ENCODE assay signal across 17 cellular contexts in the genomic region with DNA sequence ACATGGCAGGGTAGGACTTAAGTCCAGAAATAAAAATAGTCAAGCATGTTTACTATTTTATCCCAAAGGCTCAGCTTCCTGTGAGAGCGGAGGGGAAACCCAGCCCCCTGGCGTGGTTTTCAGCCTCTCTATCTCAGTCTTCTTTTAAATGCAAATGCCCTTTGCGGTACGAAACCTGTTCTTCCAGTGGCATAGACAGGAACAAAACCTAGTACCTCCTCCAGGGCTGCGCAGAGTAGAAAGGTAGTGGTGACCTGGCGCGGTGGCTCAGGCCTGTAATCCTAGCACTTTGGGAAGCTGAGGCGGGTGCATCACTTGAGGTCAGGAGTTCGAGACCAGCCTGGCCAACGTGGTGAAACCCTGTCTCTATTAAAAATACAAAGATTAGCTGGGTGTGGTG.
DNase-seq lines count a peak whose midpoint lies in the region; ATAC-seq and TF ChIP-seq lines count a peak whose summit lies in the region.
"Had no signal": no experiment of that assay in that cellular context is flagged by ENCODE, and none has a peak within 500 bp of the region (broad histone marks: within the 10 kb centered on the region; RNA-seq: fewer than 3 reads in every experiment).

No MANE protein-coding gene starts in this region.

- intact Hi-C loops in posterior vena cava (cut with DNase I) = no loop called here
- intact Hi-C loops in esophagus muscularis mucosa (cut with DNase I) = no loop called here

- no peak for ATAC-seq in GM23338
- no peak for ATAC-seq in GM21786 (IDR thresholded peaks at IDR 0.05; ENCODE audit: unreplicated experiment)
- ATAC-seq: K562 had no signal

- no peaks in the 10 kb centered on the region for H3K4me1 ChIP-seq in GM23338 (ENCODE audit: insufficient read depth)
- H3K4me1 ChIP-seq in hepatocyte (ENCODE audit: insufficient read depth) = peaks cover 5% of the 10 kb centered on the region
- H3K4me1 ChIP-seq in esophagus muscularis mucosa = no peaks in the 10 kb centered on the region
- H3K4me1 ChIP-seq: BLaER1 had no signal

- H2AFZ ChIP-seq in GM23338 (no peak overlapping the region), hepatocyte (no peak overlapping the region)

- no peak overlapping the region for H3K4me2 ChIP-seq in GM23338
- H3K4me2 ChIP-seq in hepatocyte = no peak overlapping the region
- H3K4me2 ChIP-seq: BLaER1 had no signal

- H3K9me3 ChIP-seq in hepatocyte (ENCODE audit: low read depth) (no peaks in the 10 kb centered on the region), esophagus muscularis mucosa (peaks cover 0 to 16% (median 14%) of the 10 kb centered on the region in 4 donors)

- TF ChIP-seq EP300 in esophagus muscularis mucosa (IDR thresholded peaks at IDR 0.05) = no peak

- DNase-seq in GM23338 (ENCODE audit: low spot score) = peak; percentile 32
- DNase-seq in NCI-H526 treated with DMSO at 0.1 percent for 48 hours (lab: John Stamatoyannopoulos, UW) = peak; percentile 3
- no peak for DNase-seq in hepatocyte (ENCODE audit: low spot score)
- DNase-seq in posterior vena cava (ENCODE audit: low spot score) = peak; percentile 18
- no peak for DNase-seq in esophagus muscularis mucosa (ENCODE audit: extremely low spot score)
- DNase-seq in DMS153 (lab: John Stamatoyannopoulos, UW) = no peak
- DNase-seq: 8988T; Calu3; CD4-positive, alpha-beta memory T cell; DMS53; DND-41; EL; IMR-90 had no signal

- no peak overlapping the region for H3K4me3 Mint-ChIP-seq in GM23338
- H3K4me3 Mint-ChIP-seq: CD14-positive monocyte; CD4-positive, alpha-beta memory T cell had no signal

- H3K27me3 ChIP-seq in GM23338 (ENCODE audit: insufficient read depth) = no peaks in the 10 kb centered on the region
- no peaks in the 10 kb centered on the region for H3K27me3 ChIP-seq in hepatocyte
- H3K27me3 ChIP-seq in esophagus muscularis mucosa = no peaks in the 10 kb centered on the region
- H3K27me3 ChIP-seq: BLaER1 had no signal

- no peak for TF ChIP-seq CTCF in GM23338 (conservative IDR thresholded peaks at IDR 0.05; ENCODE audit: low read depth in 2 of 2)
- TF ChIP-seq CTCF in hepatocyte (IDR thresholded peaks at IDR 0.05; ENCODE audit: poor library complexity) = no peak
- TF ChIP-seq CTCF in esophagus muscularis mucosa (IDR thresholded peaks at IDR 0.05) = no peak

- no peak overlapping the region for H3K27ac Mint-ChIP-seq in GM23338
- H3K27ac Mint-ChIP-seq: CD4-positive, alpha-beta memory T cell had no signal

- H3K36me3 Mint-ChIP-seq in GM23338 (ENCODE audit: low read depth) = peaks cover 25% of the 10 kb centered on the region
- H3K36me3 Mint-ChIP-seq: CD14-positive monocyte had no signal

- H3F3A ChIP-seq in GM23338 (replicated peaks; ENCODE audit: low read depth) = no peaks in the 10 kb centered on the region

- H3K9me2 ChIP-seq in GM23338 (ENCODE audit: insufficient read depth) (no peaks in the 10 kb centered on the region), hepatocyte (replicated peaks; ENCODE audit: insufficient read depth) (no peaks in the 10 kb centered on the region)

- H3K4me3 ChIP-seq in GM23338 (no peak overlapping the region), hepatocyte (no peak overlapping the region), esophagus muscularis mucosa (no peak overlapping the region)
- H3K4me3 ChIP-seq: BLaER1, K562 had no signal

- WGBS in hepatocyte (ENCODE audit: low lambda C conversion rate, missing lambda C conversion rate) = 55% methylated on average over 10 of the region's 10 CpGs
- WGBS in esophagus muscularis mucosa = 78% methylated on average over 8 of the region's 10 CpGs

- no peak overlapping the region for H3K27ac ChIP-seq in GM23338 (ENCODE audit: low read depth)
- H3K27ac ChIP-seq in hepatocyte = peak overlapping the region; percentile 68
- no peak overlapping the region for H3K27ac ChIP-seq in esophagus muscularis mucosa (replicated peaks in 1 of 4)
- H3K27ac ChIP-seq: BLaER1 had no signal

- H3K27me3 Mint-ChIP-seq in GM23338 (ENCODE audit: insufficient read depth, low read depth, poor library complexity) = peaks cover 2% of the 10 kb centered on the region

- H3K79me2 ChIP-seq in GM23338 (replicated peaks; ENCODE audit: insufficient read depth) (no peaks in the 10 kb centered on the region), hepatocyte (no peaks in the 10 kb centered on the region)

- H4K20me1 ChIP-seq in GM23338 (replicated peaks; ENCODE audit: insufficient read depth) = no peaks in the 10 kb centered on the region
- no peaks in the 10 kb centered on the region for H4K20me1 ChIP-seq in hepatocyte (ENCODE audit: insufficient read depth, poor library complexity, severe bottlenecking)
- H4K20me1 ChIP-seq: BLaER1 had no signal

- no peaks in the 10 kb centered on the region for H3K36me3 ChIP-seq in GM23338 (ENCODE audit: insufficient read depth)
- H3K36me3 ChIP-seq in hepatocyte (replicated peaks; ENCODE audit: insufficient read depth, low read depth) = no peaks in the 10 kb centered on the region
- no peaks in the 10 kb centered on the region for H3K36me3 ChIP-seq in esophagus muscularis mucosa
- H3K36me3 ChIP-seq: BLaER1 had no signal

- H3K9me3 Mint-ChIP-seq in GM23338 = peaks cover 71% of the 10 kb centered on the region

- H3K4me1 Mint-ChIP-seq in GM23338 = no peaks in the 10 kb centered on the region
- H3K4me1 Mint-ChIP-seq: CD14-positive monocyte; CD4-positive, alpha-beta memory T cell had no signal

- TF ChIP-seq POLR2A in esophagus muscularis mucosa (IDR thresholded peaks at IDR 0.05; ENCODE audit: low read depth) = no peak

TF ChIP-seq in GM23338, 12 proteins besides CTCF, POLR2A, EP300 and RAD21 (continues in another document):
- TF ChIP-seq EZH2 (IDR thresholded peaks at IDR 0.05; ENCODE audit: low read depth, unreplicated experiment) (no peak), POLR2AphosphoS5 (IDR thresholded peaks at IDR 0.05; ENCODE audit: low read depth) (no peak), ZNF331 (CRISPR knock-in tag; IDR thresholded peaks at IDR 0.05; ENCODE audit: low read depth) (no peak), NANOG (IDR thresholded peaks at IDR 0.05; ENCODE audit: borderline replicate concordance) (no peak), ZNF114 (CRISPR knock-in tag; IDR thresholded peaks at IDR 0.05) (no peak)
- TF ChIP-seq, protein P1, sequence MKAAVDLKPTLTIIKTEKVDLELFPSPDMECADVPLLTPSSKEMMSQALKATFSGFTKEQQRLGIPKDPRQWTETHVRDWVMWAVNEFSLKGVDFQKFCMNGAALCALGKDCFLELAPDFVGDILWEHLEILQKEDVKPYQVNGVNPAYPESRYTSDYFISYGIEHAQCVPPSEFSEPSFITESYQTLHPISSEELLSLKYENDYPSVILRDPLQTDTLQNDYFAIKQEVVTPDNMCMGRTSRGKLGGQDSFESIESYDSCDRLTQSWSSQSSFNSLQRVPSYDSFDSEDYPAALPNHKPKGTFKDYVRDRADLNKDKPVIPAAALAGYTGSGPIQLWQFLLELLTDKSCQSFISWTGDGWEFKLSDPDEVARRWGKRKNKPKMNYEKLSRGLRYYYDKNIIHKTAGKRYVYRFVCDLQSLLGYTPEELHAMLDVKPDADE (IDR thresholded peaks at IDR 0.05) = no peak

Comparison
In these comparisons a context has a peak if more than half of its experiments do, and no peak if none do; other contexts are left out.
1. DNase-seq: peak in GM23338 (single experiment), NCI-H526 treated with DMSO at 0.1 percent for 48 hours (single experiment) and posterior vena cava (single experiment); none in hepatocyte (single experiment), esophagus muscularis mucosa (single experiment) and DMS153 (single experiment).